ENCODE assay signal across 1 cellular context in the genomic region with DNA sequence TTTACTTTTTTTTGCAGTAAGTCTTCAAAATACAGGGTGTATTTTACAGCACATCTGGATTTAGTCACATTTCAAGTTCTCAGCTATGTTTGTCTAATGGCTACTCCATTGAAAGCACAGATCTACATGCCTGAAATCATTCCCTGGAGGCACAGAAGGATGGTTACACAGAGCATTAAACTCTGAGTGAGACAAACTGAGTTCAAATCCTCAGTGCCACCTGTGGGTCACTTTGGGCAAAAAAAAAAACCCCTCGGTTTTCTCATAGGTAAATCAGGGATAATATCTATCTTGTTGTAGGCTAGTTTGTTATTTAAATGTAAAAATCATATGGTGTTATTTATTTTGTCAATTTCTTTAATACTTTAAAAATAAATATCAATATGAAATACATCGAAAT.
TF ChIP-seq lines count a peak whose summit lies in the region.

No MANE protein-coding gene starts in this region.

TF ChIP-seq in HCT116, 20 proteins besides CTCF, POLR2A, EP300 and RAD21 (continued from another document):
- TF ChIP-seq ZNF274 (IDR thresholded peaks at IDR 0.05; ENCODE audit: low read depth, low read length), result no peak
- TF ChIP-seq EGR1 (IDR thresholded peaks at IDR 0.05; ENCODE audit: low read depth), result no peak
- no peak for TF ChIP-seq SIN3A (IDR thresholded peaks at IDR 0.05; ENCODE audit: low read depth)
- TF ChIP-seq, protein P1, sequence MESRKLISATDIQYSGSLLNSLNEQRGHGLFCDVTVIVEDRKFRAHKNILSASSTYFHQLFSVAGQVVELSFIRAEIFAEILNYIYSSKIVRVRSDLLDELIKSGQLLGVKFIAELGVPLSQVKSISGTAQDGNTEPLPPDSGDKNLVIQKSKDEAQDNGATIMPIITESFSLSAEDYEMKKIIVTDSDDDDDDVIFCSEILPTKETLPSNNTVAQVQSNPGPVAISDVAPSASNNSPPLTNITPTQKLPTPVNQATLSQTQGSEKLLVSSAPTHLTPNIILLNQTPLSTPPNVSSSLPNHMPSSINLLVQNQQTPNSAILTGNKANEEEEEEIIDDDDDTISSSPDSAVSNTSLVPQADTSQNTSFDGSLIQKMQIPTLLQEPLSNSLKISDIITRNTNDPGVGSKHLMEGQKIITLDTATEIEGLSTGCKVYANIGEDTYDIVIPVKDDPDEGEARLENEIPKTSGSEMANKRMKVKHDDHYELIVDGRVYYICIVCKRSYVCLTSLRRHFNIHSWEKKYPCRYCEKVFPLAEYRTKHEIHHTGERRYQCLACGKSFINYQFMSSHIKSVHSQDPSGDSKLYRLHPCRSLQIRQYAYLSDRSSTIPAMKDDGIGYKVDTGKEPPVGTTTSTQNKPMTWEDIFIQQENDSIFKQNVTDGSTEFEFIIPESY (IDR thresholded peaks at IDR 0.05; ENCODE audit: extremely low read depth, insufficient replicate concordance, low read length), result no peak
- TF ChIP-seq CBX3 (IDR thresholded peaks at IDR 0.05; ENCODE audit: low read depth), result no peak
- no peak for TF ChIP-seq ZFX (IDR thresholded peaks at IDR 0.05)
- no peak for TF ChIP-seq YY1 (IDR thresholded peaks at IDR 0.05; ENCODE audit: extremely low read depth, insufficient replicate concordance, low read depth, low read length)
- TF ChIP-seq, protein P2, sequence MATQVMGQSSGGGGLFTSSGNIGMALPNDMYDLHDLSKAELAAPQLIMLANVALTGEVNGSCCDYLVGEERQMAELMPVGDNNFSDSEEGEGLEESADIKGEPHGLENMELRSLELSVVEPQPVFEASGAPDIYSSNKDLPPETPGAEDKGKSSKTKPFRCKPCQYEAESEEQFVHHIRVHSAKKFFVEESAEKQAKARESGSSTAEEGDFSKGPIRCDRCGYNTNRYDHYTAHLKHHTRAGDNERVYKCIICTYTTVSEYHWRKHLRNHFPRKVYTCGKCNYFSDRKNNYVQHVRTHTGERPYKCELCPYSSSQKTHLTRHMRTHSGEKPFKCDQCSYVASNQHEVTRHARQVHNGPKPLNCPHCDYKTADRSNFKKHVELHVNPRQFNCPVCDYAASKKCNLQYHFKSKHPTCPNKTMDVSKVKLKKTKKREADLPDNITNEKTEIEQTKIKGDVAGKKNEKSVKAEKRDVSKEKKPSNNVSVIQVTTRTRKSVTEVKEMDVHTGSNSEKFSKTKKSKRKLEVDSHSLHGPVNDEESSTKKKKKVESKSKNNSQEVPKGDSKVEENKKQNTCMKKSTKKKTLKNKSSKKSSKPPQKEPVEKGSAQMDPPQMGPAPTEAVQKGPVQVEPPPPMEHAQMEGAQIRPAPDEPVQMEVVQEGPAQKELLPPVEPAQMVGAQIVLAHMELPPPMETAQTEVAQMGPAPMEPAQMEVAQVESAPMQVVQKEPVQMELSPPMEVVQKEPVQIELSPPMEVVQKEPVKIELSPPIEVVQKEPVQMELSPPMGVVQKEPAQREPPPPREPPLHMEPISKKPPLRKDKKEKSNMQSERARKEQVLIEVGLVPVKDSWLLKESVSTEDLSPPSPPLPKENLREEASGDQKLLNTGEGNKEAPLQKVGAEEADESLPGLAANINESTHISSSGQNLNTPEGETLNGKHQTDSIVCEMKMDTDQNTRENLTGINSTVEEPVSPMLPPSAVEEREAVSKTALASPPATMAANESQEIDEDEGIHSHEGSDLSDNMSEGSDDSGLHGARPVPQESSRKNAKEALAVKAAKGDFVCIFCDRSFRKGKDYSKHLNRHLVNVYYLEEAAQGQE (IDR thresholded peaks at IDR 0.05; ENCODE audit: low read depth), result no peak
- no peak for TF ChIP-seq EZH2phosphoT487 (IDR thresholded peaks at IDR 0.05; ENCODE audit: borderline replicate concordance)
- no peak for TF ChIP-seq CEBPB (IDR thresholded peaks at IDR 0.05; ENCODE audit: low read depth)
- TF ChIP-seq, protein P3, sequence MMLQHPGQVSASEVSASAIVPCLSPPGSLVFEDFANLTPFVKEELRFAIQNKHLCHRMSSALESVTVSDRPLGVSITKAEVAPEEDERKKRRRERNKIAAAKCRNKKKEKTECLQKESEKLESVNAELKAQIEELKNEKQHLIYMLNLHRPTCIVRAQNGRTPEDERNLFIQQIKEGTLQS (IDR thresholded peaks at IDR 0.05), result no peak
- no peak for TF ChIP-seq FOSL1 (IDR thresholded peaks at IDR 0.05; ENCODE audit: low read depth)
- no peak for TF ChIP-seq ELF1 (IDR thresholded peaks at IDR 0.05; ENCODE audit: borderline replicate concordance, low read depth)
- no peak for TF ChIP-seq TCF7L2 (IDR thresholded peaks at IDR 0.05; ENCODE audit: borderline replicate concordance, extremely low read depth, insufficient read depth, insufficient read length)
